Comparison of ENCODE assay signal across 1 cellular context in the genomic region with DNA sequence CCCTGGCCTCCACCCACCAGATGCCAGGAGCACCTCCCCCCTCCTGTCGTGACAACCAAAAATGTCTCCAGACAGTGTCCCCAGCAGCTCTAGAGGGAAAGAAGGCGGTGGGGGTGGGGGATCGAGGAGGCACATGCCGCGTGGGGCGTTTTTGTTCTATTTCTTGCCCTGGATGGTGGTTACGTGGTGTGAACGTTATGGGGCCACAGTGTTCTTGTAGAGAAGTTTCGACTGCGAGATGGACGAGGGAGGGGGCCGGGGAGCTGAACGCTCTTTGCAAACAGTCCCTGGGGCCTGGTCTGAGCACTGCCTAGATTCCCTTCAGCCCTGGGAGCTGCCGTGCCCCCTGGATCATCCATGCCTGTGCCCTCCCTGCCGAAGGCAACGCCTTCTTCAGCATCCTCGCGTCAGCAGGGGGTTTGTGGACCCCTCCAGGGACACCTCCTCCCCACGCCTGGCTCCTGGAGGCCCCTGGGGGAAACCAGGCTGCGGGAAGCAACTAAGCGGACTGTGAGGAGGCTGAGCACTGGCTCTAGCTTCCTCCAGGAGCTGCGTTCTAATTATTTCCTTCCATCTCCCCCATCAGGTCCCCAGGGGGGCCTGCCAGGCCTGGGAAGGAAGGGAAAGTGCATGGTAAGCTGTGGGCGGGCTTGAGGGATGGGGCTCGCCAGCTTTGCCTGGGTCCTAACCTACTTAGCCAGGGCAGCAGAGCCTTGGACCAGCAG.
TF ChIP-seq lines count a peak whose summit lies in the region.

No MANE protein-coding gene starts in this region.

TF ChIP-seq in GM23338, 12 proteins besides CTCF, POLR2A, EP300 and RAD21 (continued from another document):
- TF ChIP-seq, protein P1, sequence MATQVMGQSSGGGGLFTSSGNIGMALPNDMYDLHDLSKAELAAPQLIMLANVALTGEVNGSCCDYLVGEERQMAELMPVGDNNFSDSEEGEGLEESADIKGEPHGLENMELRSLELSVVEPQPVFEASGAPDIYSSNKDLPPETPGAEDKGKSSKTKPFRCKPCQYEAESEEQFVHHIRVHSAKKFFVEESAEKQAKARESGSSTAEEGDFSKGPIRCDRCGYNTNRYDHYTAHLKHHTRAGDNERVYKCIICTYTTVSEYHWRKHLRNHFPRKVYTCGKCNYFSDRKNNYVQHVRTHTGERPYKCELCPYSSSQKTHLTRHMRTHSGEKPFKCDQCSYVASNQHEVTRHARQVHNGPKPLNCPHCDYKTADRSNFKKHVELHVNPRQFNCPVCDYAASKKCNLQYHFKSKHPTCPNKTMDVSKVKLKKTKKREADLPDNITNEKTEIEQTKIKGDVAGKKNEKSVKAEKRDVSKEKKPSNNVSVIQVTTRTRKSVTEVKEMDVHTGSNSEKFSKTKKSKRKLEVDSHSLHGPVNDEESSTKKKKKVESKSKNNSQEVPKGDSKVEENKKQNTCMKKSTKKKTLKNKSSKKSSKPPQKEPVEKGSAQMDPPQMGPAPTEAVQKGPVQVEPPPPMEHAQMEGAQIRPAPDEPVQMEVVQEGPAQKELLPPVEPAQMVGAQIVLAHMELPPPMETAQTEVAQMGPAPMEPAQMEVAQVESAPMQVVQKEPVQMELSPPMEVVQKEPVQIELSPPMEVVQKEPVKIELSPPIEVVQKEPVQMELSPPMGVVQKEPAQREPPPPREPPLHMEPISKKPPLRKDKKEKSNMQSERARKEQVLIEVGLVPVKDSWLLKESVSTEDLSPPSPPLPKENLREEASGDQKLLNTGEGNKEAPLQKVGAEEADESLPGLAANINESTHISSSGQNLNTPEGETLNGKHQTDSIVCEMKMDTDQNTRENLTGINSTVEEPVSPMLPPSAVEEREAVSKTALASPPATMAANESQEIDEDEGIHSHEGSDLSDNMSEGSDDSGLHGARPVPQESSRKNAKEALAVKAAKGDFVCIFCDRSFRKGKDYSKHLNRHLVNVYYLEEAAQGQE (IDR thresholded peaks at IDR 0.05; ENCODE audit: unreplicated experiment): no peak
- TF ChIP-seq JUNB (IDR thresholded peaks at IDR 0.05; ENCODE audit: unreplicated experiment) (no peak), EZH2phosphoT487 (IDR thresholded peaks at IDR 0.05; ENCODE audit: unreplicated experiment) (no peak), POLR2AphosphoS5 (IDR thresholded peaks at IDR 0.05; ENCODE audit: low read depth) (no peak), NANOG (IDR thresholded peaks at IDR 0.05; ENCODE audit: borderline replicate concordance) (no peak)
